ENCODE assay signal across 8 cellular contexts in genomic region chr2:161238559-161239415, GRCh38.
DNase-seq lines count a peak whose midpoint lies in the region; ATAC-seq and TF ChIP-seq lines count a peak whose summit lies in the region.

No MANE protein-coding gene starts in this region.

- H3K9me3 ChIP-seq in esophagus muscularis mucosa (no peaks in the 10 kb centered on the region), mucosa of descending colon (no peaks in the 10 kb centered on the region)

- H3K27me3 ChIP-seq in esophagus muscularis mucosa, result no peaks in the 10 kb centered on the region

- WGBS in esophagus muscularis mucosa, result 4% methylated on average over 18 of the region's 89 CpGs

- H3K4me3 ChIP-seq in esophagus muscularis mucosa, result peak overlapping the region; percentile 64 to 73 (median 66)
- peak overlapping the region; percentile 5 for H3K4me3 ChIP-seq in mucosa of descending colon

- H3K4me1 ChIP-seq in esophagus muscularis mucosa (peaks cover 9 to 25% (median 19%) of the 10 kb centered on the region in 4 donors), mucosa of descending colon (ENCODE audit: low read depth) (peaks cover 8% of the 10 kb centered on the region)

- TF ChIP-seq POLR2A in esophagus muscularis mucosa (IDR thresholded peaks at IDR 0.05; ENCODE audit: low read depth), result no peak

- H3K27ac ChIP-seq in esophagus muscularis mucosa (replicated peaks in 1 of 4), result peak overlapping the region; percentile 58 to 78 (median 70)

- no peak for TF ChIP-seq EP300 in esophagus muscularis mucosa (IDR thresholded peaks at IDR 0.05)

- in situ Hi-C loops in GM13976 (cut with MboI; ENCODE audit: low sequenced_read_pairs, unreplicated experiment) (no loop called here), KBM-7 (cut with MboI; ENCODE audit: low pct_unique_long_range_greater_than_20kb, low sequenced_read_pairs) (no loop called here)

- ATAC-seq in HG02763 (IDR thresholded peaks at IDR 0.05; ENCODE audit: unreplicated experiment) (peak; percentile 33), mucosa of descending colon (peak; percentile 77)
- peak; percentile 67 for ATAC-seq in stimulated activated naive CD8-positive, alpha-beta T cell treated with anti-CD3 and anti-CD28 coated beads, Interleukin-15, Interleukin-2, amounts not matched to agents 100 U/mL and 50 U/mL, for 24 hours

- H3K36me3 ChIP-seq in esophagus muscularis mucosa (peaks cover 0 to 10% (median 2%) of the 10 kb centered on the region in 4 donors), mucosa of descending colon (ENCODE audit: low read depth) (no peaks in the 10 kb centered on the region)

- TF ChIP-seq CTCF in GM13976 (IDR thresholded peaks at IDR 0.05; ENCODE audit: borderline replicate concordance, control extremely low read depth, extremely low read depth, insufficient read depth, missing control alignments) (no peak), esophagus muscularis mucosa (IDR thresholded peaks at IDR 0.05) (no peak), mucosa of descending colon (IDR thresholded peaks at IDR 0.05) (no peak)

- intact Hi-C loops in esophagus muscularis mucosa (cut with DNase I) (no loop called here), mucosa of descending colon (cut with DNase I, micrococcal nuclease) (no loop called here)

- DNase-seq in GM13976 (ENCODE audit: low spot score), result peak; percentile 67
- DNase-seq in NCI-H460 (ENCODE audit: extremely low read depth, low read depth), result peak; percentile 32
- peak; percentile 48 for DNase-seq in activated T-helper 1 cell treated with Interleukin-2 at 50 U/mL for 16 hours (ENCODE audit: low read depth)
- DNase-seq in esophagus muscularis mucosa (ENCODE audit: extremely low spot score), result no peak
- DNase-seq in mucosa of descending colon, result peak; percentile 63 to 79 (median 77)
- DNase-seq in stimulated activated naive CD8-positive, alpha-beta T cell treated with anti-CD3 and anti-CD28 coated beads, Interleukin-15, Interleukin-2, amounts not matched to agents 100 U/mL and 50 U/mL, for 24 hours, result peak; percentile 65
- no peak for DNase-seq in KBM-7

Comparison
In these comparisons a context has a peak if more than half of its experiments do, and no peak if none do; other contexts are left out.
1. DNase-seq: peak in GM13976 (single experiment), NCI-H460 (single experiment), activated T-helper 1 cell treated with Interleukin-2 at 50 U/mL for 16 hours (single experiment), mucosa of descending colon (3 of 3) and stimulated activated naive CD8-positive, alpha-beta T cell treated with anti-CD3 and anti-CD28 coated beads, Interleukin-15, Interleukin-2, amounts not matched to agents 100 U/mL and 50 U/mL, for 24 hours (single experiment); none in esophagus muscularis mucosa (single experiment) and KBM-7 (single experiment).
2. Peak in every context shown above with its lines, with median percentiles within 50 percentile points of each other: ATAC-seq.